9 cellular contexts compared by ENCODE assay signal in genomic region chr12:9134981-9135628, GRCh38. TPM values are rescaled to one million over a fixed set of nuclear protein-coding genes. Genes with fewer than 3 reads are reported as not detected.
DNase-seq lines count a peak whose midpoint lies in the region; ATAC-seq and TF ChIP-seq lines count a peak whose summit lies in the region.
"Had no signal": no experiment of that assay in that cellular context is flagged by ENCODE, and none has a peak within 500 bp of the region (broad histone marks: within the 10 kb centered on the region; RNA-seq: fewer than 3 reads in every experiment).

No MANE protein-coding gene starts in this region.

- DNase-seq in DMS 273 (lab: John Stamatoyannopoulos, UW; ENCODE audit: unreplicated experiment) (peak; percentile 10), DMS 273 treated with DMSO at 0.1 percent for 48 hours (lab: John Stamatoyannopoulos, UW) (no peak), HCT116 (ENCODE audit: low read depth, low spot score) (peak; percentile 8), body of pancreas (peak in 1 of 4 donors; percentile 10), T-helper 1 cell (no peak), NCI-H2171 treated with DMSO at 0.1 percent for 48 hours (lab: John Stamatoyannopoulos, UW) (no peak)
- no peak for DNase-seq in stimulated activated naive CD4-positive, alpha-beta T cell treated with Interleukin-2 at 50 U/mL for 16 hours (lab: John Stamatoyannopoulos, UW)

- peak in 2 of 3 experiments; percentile 62 to 64; a peak in 4 of 6 replicates for TF ChIP-seq CTCF in HCT116 (IDR thresholded peaks at IDR 0.05 in 2 of 3, conservative IDR thresholded peaks at IDR 0.05 in 1 of 3; ENCODE audit: borderline replicate concordance in 1 of 3, insufficient read depth in 1 of 3, low read depth in 2 of 3, low read length in 2 of 3)
- TF ChIP-seq CTCF in body of pancreas (IDR thresholded peaks at IDR 0.05), result peak in 3 of 7 experiments; percentile 6 to 24 (median 15)

- H3K27me3 ChIP-seq in HCT116 (ENCODE audit: insufficient read depth, low read length) (no peaks in the 10 kb centered on the region), body of pancreas (no peaks in the 10 kb centered on the region), mucosa of rectum (ENCODE audit: control insufficient read depth in 2 of 2, insufficient read depth in 2 of 2, low read length in 2 of 2) (no peaks in the 10 kb centered on the region)

- no peak overlapping the region for H2AFZ ChIP-seq in HCT116 (ENCODE audit: low read depth, low read length, poor library complexity, severe bottlenecking)

- H3K4me2 ChIP-seq in HCT116 (ENCODE audit: low read length), result no peak overlapping the region

- POLR2A ChIA-PET in HCT116 (lab: Charles Lee), result no interaction called here

- no peaks in the 10 kb centered on the region for H3K9me2 ChIP-seq in HCT116 (ENCODE audit: insufficient read depth)

- ATAC-seq in HCT116 (peak; percentile 76), body of pancreas (peak; percentile 51)

- RAD21 ChIA-PET in HCT116 (lab: Charles Lee; ENCODE audit: low non-redundant PET in 1 of 2, low total read pairs in 2 of 2, uncharacterized antibody in 2 of 2, unreplicated experiment in 2 of 2), result no interaction called here

- no peaks in the 10 kb centered on the region for H4K20me1 ChIP-seq in HCT116 (ENCODE audit: insufficient read depth)

- no peak for TF ChIP-seq POLR2A in HCT116 (IDR thresholded peaks at IDR 0.05; ENCODE audit: borderline replicate concordance, extremely low read depth, insufficient read depth, insufficient read length)
- no peak for TF ChIP-seq POLR2A in body of pancreas (IDR thresholded peaks at IDR 0.05)

- H3K27ac ChIP-seq in HCT116 (ENCODE audit: low read depth, low read length), result no peak overlapping the region
- no peak overlapping the region for H3K27ac ChIP-seq in body of pancreas
- H3K27ac ChIP-seq in mucosa of rectum (ENCODE audit: low read depth in 2 of 2, low read length in 2 of 2), result peak overlapping the region; percentile 6 to 49

- intact Hi-C loops in HCT116 (cut with micrococcal nuclease), result no loop called here
- intact Hi-C loops in body of pancreas (cut with DNase I), result no loop called here

- WGBS in body of pancreas, 2 donors, result 85 to 88% methylated on average over 16 of the region's 16 CpGs

- no peaks in the 10 kb centered on the region for H3K79me2 ChIP-seq in HCT116 (ENCODE audit: insufficient read depth, low read length)

- H3K4me3 ChIP-seq in HCT116 (replicated peaks in 1 of 2; ENCODE audit: low read depth in 1 of 2, low read length in 2 of 2) (no peak overlapping the region), body of pancreas (no peak overlapping the region), mucosa of rectum (ENCODE audit: low read length in 2 of 2) (no peak overlapping the region)

- H3K9ac ChIP-seq in HCT116 (ENCODE audit: low read length), result no peak overlapping the region
- no peak overlapping the region for H3K9ac ChIP-seq in mucosa of rectum (ENCODE audit: low read depth in 1 of 2, low read length in 2 of 2)

- no TSS peak for BruUV-seq in HCT116 (replicated peaks; lab: Mats Ljungman, UMichigan)

- TF ChIP-seq RAD21 in HCT116 (IDR thresholded peaks at IDR 0.05; ENCODE audit: low read depth), result no peak

- H3K36me3 ChIP-seq in HCT116 (ENCODE audit: control insufficient read depth in 1 of 2, insufficient read depth in 2 of 2, low read length in 2 of 2), result no peaks in the 10 kb centered on the region
- no peaks in the 10 kb centered on the region for H3K36me3 ChIP-seq in body of pancreas (replicated peaks in 1 of 2; ENCODE audit: insufficient read depth in 1 of 2, low read depth in 2 of 2)
- H3K36me3 ChIP-seq in mucosa of rectum (ENCODE audit: control insufficient read depth in 2 of 2, insufficient read depth in 2 of 2, low read length in 2 of 2), result no peaks in the 10 kb centered on the region

- H3K4me1 ChIP-seq in HCT116 (ENCODE audit: control insufficient read depth in 1 of 2, insufficient read depth in 2 of 2, low read length in 2 of 2) (no peaks in the 10 kb centered on the region), body of pancreas (peaks cover 26% of the 10 kb centered on the region), mucosa of rectum (ENCODE audit: control insufficient read depth in 2 of 2, insufficient read depth in 2 of 2, low read length in 2 of 2) (no peaks in the 10 kb centered on the region)

- CTCF ChIA-PET in HCT116 (lab: Charles Lee), result interaction anchor here (0.7 to 1.5 kb wide), 2 partner anchors 14 to 33 kb away, joined by 3 read pairs; no protein-coding TSS in a partner anchor

- H3K9me3 ChIP-seq in HCT116 (ENCODE audit: control insufficient read depth in 1 of 2, insufficient read depth in 1 of 2, low read depth in 1 of 2, low read length in 2 of 2) (no peaks in the 10 kb centered on the region), body of pancreas (no peaks in the 10 kb centered on the region), mucosa of rectum (ENCODE audit: control insufficient read depth in 2 of 2, low read length in 2 of 2) (no peaks in the 10 kb centered on the region)

TF ChIP-seq in HCT116, 20 proteins besides CTCF, POLR2A, EP300 and RAD21:
- no peak for TF ChIP-seq ZBTB33 (IDR thresholded peaks at IDR 0.05; ENCODE audit: extremely low read depth, insufficient replicate concordance, low read length)
- peak; percentile 29 for TF ChIP-seq YY1 (IDR thresholded peaks at IDR 0.05; ENCODE audit: extremely low read depth, insufficient replicate concordance, low read depth, low read length)

RNA-seq across cellular contexts. Expression of gene A2M, which starts 19.4 kb away (rescaled TPM):
- total RNA-seq in HCT116 (2021; ENCODE audit: unreplicated experiment) (3.0 TPM), body of pancreas (100 to 1,000 TPM in 1 of 2 donors, 10 to 100 TPM in 1; 97.3 to 102 TPM)
- polyA plus RNA-seq in HCT116 (2012), result 0.13 and 0.61 TPM in 2 replicates
- total RNA-seq: A172 had no signal

Comparison
In these comparisons a context has a peak if more than half of its experiments do, and no peak if none do; other contexts are left out.
1. DNase-seq: peak in DMS 273 (single experiment) and HCT116 (single experiment); none in DMS 273 treated with DMSO at 0.1 percent for 48 hours (single experiment), T-helper 1 cell (0 of 5), stimulated activated naive CD4-positive, alpha-beta T cell treated with Interleukin-2 at 50 U/mL for 16 hours (single experiment) and NCI-H2171 treated with DMSO at 0.1 percent for 48 hours (single experiment).
2. H3K27ac ChIP-seq: peak in mucosa of rectum (2 of 2); none in HCT116 (single experiment) and body of pancreas (0 of 4).
3. RNA of gene A2M, which starts 19.4 kb away (total RNA-seq): 97.3 to 102 TPM in body of pancreas; 3.0 TPM in HCT116 (single experiment); every median in the first group is over 10 times any median in the second.